In genomic region chr13:99869830-99870229, GRCh38 we compare ENCODE assay signal across 29 cellular contexts.
"Had no signal": no experiment of that assay in that cellular context is flagged by ENCODE, and none has a peak within 500 bp of the region (broad histone marks: within the 10 kb centered on the region; RNA-seq: fewer than 3 reads in every experiment).

No MANE protein-coding gene starts in this region.

- ATAC-seq: activated CD4-positive, CD25-positive, alpha-beta regulatory T cell treated with anti-CD3 and anti-CD28 coated beads, Interleukin-2, amount 50 U/mL, for 24 hours; activated CD8-positive, alpha-beta T cell treated with anti-CD3 and anti-CD28 coated beads for 36 hours; activated naive CD8-positive, alpha-beta T cell treated with anti-CD3 and anti-CD28 coated beads, Interleukin-2, amount 50 U/mL, for 24 hours; activated T-cell treated with anti-CD3 and anti-CD28 coated beads, Interleukin-2, amount 50 U/mL, for 4 hours; body of pancreas; effector memory CD8-positive, alpha-beta T cell; foreskin keratinocyte; gastroesophageal sphincter; heart right ventricle had no signal

- H3K4me1 ChIP-seq: adrenal gland, body of pancreas, esophagus muscularis mucosa, foreskin keratinocyte, gastroesophageal sphincter, heart right ventricle had no signal

- H3K4me2 ChIP-seq: hepatocyte had no signal

- H3K9me3 ChIP-seq: adrenal gland, body of pancreas, esophagus muscularis mucosa, gastroesophageal sphincter, heart right ventricle had no signal

- H3K36me3 ChIP-seq: adrenal gland, heart right ventricle, WERI-Rb-1 had no signal

- H3K27ac ChIP-seq: adrenal gland, body of pancreas, esophagus muscularis mucosa, foreskin keratinocyte, gastroesophageal sphincter, heart right ventricle, hepatocyte, WERI-Rb-1 had no signal

- H3K4me3 ChIP-seq: adrenal gland, body of pancreas, esophagus muscularis mucosa, gastroesophageal sphincter, heart right ventricle, hepatocyte had no signal

- H2AFZ ChIP-seq: hepatocyte had no signal

- DNase-seq: activated B cell treated with CpG ODN at 0.5 μM for 24 hours; activated CD4-positive, alpha-beta T cell treated with anti-CD3 and anti-CD28 coated beads for 48 hours; activated CD4-positive, alpha-beta T cell treated with anti-CD3 and anti-CD28 coated beads, Interleukin-2, amount 50 U/mL, for 1 hour; activated CD4-positive, alpha-beta T cell treated with anti-CD3 and anti-CD28 coated beads, Interleukin-2, amount 50 U/mL, for 48 hours; activated CD8-positive, alpha-beta memory T cell treated with anti-CD3 and anti-CD28 coated beads for 24 hours; activated CD8-positive, alpha-beta T cell treated with anti-CD3 and anti-CD28 coated beads for 36 hours; activated effector memory CD4-positive, alpha-beta T cell treated with anti-CD3 and anti-CD28 coated beads, Interleukin-2, amount 50 U/mL, for 16 hours; activated naive CD4-positive, alpha-beta T cell treated with anti-CD3 and anti-CD28 coated beads for 36 hours; activated naive CD8-positive, alpha-beta T cell treated with anti-CD3 and anti-CD28 coated beads for 36 hours; activated naive CD8-positive, alpha-beta T cell treated with anti-CD3 and anti-CD28 coated beads, Interleukin-2, amount 50 U/mL, for 24 hours; activated T-cell treated with anti-CD3 and anti-CD28 coated beads, Interleukin-2, amount 50 U/mL, for 4 hours; adrenal gland; amygdala; aorta; body of pancreas; caudate nucleus; cortex of kidney; dermis blood vessel endothelial cell; effector CD4-positive, alpha-beta T cell; effector memory CD8-positive, alpha-beta T cell; erythroblast; foreskin keratinocyte; heart right ventricle; T-helper 2 cell; WERI-Rb-1 had no signal

- H3K27me3 ChIP-seq: adrenal gland, body of pancreas, esophagus muscularis mucosa, gastroesophageal sphincter, heart right ventricle had no signal

- H3K79me2 ChIP-seq: hepatocyte had no signal
